In the genomic region with DNA sequence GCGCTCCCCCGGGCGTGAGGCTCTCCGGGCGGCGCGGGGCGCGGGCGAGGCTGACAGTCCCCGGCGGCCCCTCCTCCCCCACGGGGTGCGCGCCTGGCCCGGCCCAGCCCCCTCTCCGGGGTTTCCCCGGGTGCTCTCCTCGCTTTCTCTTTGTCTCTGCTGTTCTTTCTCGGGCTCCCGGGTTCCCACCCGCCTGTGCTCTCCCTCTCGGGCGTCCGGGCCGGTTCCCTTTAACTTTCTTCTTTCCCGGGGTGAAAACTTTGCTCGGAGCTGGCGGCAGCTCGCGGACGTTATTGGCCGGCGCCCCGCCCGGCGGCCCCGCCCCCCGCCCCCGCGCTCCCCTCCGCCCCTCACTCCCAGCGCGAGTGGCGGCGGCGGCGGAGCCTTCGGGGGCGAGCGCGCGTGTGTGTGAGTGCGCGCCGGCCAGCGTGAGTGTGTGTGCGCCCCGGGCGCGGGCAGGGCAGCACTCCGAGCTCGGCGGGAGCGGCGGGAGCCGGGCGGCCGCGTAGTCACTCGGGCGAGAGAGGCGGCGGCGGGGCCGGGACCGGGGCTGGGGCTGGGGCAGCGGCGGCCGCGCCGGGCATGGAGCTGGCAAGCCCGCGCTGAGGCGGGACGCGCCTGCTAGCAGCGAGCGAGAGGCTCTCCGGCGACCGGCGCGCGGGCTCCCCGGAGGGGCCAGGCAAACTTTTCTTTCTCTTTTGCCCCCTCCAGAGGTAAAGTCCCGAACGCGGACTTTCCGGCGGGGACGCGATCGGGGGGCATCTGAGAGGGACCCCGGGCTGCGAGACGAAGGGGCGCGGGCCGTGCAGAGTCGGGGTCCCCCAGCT, we compare ENCODE assay signal across 8 cellular contexts. TPM values are rescaled to one million over a fixed set of nuclear protein-coding genes. Genes with fewer than 3 reads are reported as not detected.
DNase-seq lines count a peak whose midpoint lies in the region; ATAC-seq and TF ChIP-seq lines count a peak whose summit lies in the region.

Gene NTN1 (plus strand): TSS at position 353 of the 827 bp plus-strand sequence. CDS start 864 bp downstream, outside the sequence.

- no peaks in the 10 kb centered on the region for H3K36me3 Mint-ChIP-seq in HFFc6 (ENCODE audit: low read depth)

- TF ChIP-seq POLR2A in erythroblast (IDR thresholded peaks at IDR 0.05; ENCODE audit: low read length) = no peak

- DNase-seq in AG10803 (ENCODE audit: low read depth) = peak; percentile 35
- DNase-seq in LNCaP clone FGC (ENCODE audit: low read depth) = no peak
- peak; percentile 8 for DNase-seq in activated CD8-positive, alpha-beta memory T cell treated with anti-CD3 and anti-CD28 coated beads, Interleukin-2, amount 50 U/mL, for 24 hours (ENCODE audit: extremely low read depth)
- DNase-seq in erythroblast (lab: John Stamatoyannopoulos, UW) = peak; percentile 36 to 41
- DNase-seq in myocyte (ENCODE audit: low read depth) = peak; percentile 42
- DNase-seq in stimulated activated naive CD4-positive, alpha-beta T cell (lab: John Stamatoyannopoulos, UW) = peak; percentile 25 to 49 (median 34)
- no peak for DNase-seq in HFFc6

- no peak within 1 kb of the TSS for H3K4me3 Mint-ChIP-seq in HFFc6

- ATAC-seq in GM19455 (IDR thresholded peaks at IDR 0.05; ENCODE audit: unreplicated experiment) = peak; percentile 65

- TF ChIP-seq CTCF in AG10803 (conservative IDR thresholded peaks at IDR 0.05; ENCODE audit: low read length) = no peak
- TF ChIP-seq CTCF in LNCaP clone FGC (IDR thresholded peaks at IDR 0.05; ENCODE audit: control insufficient read depth, extremely low read depth, insufficient read depth) = no peak
- no peak for TF ChIP-seq CTCF in HFFc6 (IDR thresholded peaks at IDR 0.05)

- no peaks in the 10 kb centered on the region for H3K4me1 Mint-ChIP-seq in HFFc6 (ENCODE audit: low read depth)

- H3K27me3 Mint-ChIP-seq in HFFc6 (ENCODE audit: insufficient read depth) = peaks cover 35% of the 10 kb centered on the region

- H3K27ac Mint-ChIP-seq in HFFc6 = no peak within 1 kb of the TSS

- H3K4me3 ChIP-seq in AG10803 (ENCODE audit: low read length) = peak within 1 kb of the TSS; percentile 55
- H3K4me3 ChIP-seq in LNCaP clone FGC (ENCODE audit: low read depth, low read length) = peak within 1 kb of the TSS; percentile 44

- no peaks in the 10 kb centered on the region for H3K9me3 Mint-ChIP-seq in HFFc6

RNA-seq across cellular contexts. Expression of gene NTN1, which starts in this region (rescaled TPM):
- total RNA-seq in myocyte = 0.73 and 1.2 TPM in 2 replicates
- polyA plus RNA-seq in myocyte (2012) = 0.30 TPM
- total RNA-seq in HFFc6 (2021; fragmentation: NEBNext Ultra II Directional; extraction: Animal tissue kit (Norgen Biotek cat#: 25700)) = not detected

Comparison
In these comparisons a context has a peak if more than half of its experiments do, and no peak if none do; other contexts are left out.
1. DNase-seq: peak in AG10803 (single experiment), activated CD8-positive, alpha-beta memory T cell treated with anti-CD3 and anti-CD28 coated beads, Interleukin-2, amount 50 U/mL, for 24 hours (single experiment), erythroblast (2 of 2), myocyte (single experiment) and stimulated activated naive CD4-positive, alpha-beta T cell (6 of 6); none in LNCaP clone FGC (single experiment) and HFFc6 (single experiment).